8 cellular contexts compared by ENCODE assay signal in the genomic region with DNA sequence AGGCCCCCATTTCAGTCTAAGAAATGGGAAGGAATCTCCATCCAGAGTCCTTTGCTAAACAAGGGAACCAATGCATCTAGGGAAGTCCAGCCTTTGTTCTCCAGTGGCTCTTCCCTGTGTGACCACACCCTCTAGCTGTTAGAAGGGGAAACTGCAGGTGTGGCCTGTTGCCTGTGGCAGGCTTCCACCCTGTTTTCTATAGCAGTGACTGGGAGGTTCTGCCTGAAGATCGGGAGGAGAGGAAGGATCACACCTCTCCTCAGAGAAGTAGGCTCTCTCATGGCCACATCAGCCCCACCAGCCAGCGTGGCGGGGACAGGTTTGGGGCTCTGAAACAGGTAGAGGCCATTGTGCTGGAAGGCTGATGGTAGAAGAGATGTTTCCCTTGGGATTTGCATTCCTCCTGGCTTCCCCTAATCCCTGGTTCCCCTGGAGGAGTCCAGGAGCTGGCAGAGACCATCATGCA. TPM values are rescaled to one million over a fixed set of nuclear protein-coding genes. Genes with fewer than 3 reads are reported as not detected.
DNase-seq lines count a peak whose midpoint lies in the region; ATAC-seq, FAIRE-seq and TF ChIP-seq lines count a peak whose summit lies in the region.

No MANE protein-coding gene starts in this region.

- no peaks in the 10 kb centered on the region for H3K79me2 ChIP-seq in PC-9 (ENCODE audit: low read depth)

- FAIRE-seq in HTR-8/SVneo (lab: Jason Lieb, UNC), result no peak

- in situ Hi-C loops in transverse colon (cut with MboI; ENCODE audit: low pct_ligation_motif_present in 1 of 4, low pct_unique_long_range_greater_than_20kb in 1 of 4, low sequenced_read_pairs in 3 of 4), result loop anchor here in 1 of 4 donors (25.0 kb wide), 1 partner anchor 209 kb away; a partner anchor contains a TSS

- H3K27me3 ChIP-seq in PC-9 (ENCODE audit: insufficient read depth, low read depth), result no peaks in the 10 kb centered on the region
- no peaks in the 10 kb centered on the region for H3K27me3 ChIP-seq in lower lobe of right lung (ENCODE audit: low read depth)
- H3K27me3 ChIP-seq in transverse colon, result no peaks in the 10 kb centered on the region

- H3K9me3 ChIP-seq in PC-9 (ENCODE audit: insufficient read depth, low read depth), result no peaks in the 10 kb centered on the region
- no peaks in the 10 kb centered on the region for H3K9me3 ChIP-seq in lower lobe of right lung
- no peaks in the 10 kb centered on the region for H3K9me3 ChIP-seq in transverse colon

- WGBS in transverse colon (ENCODE audit: low coverage in 1 of 2), 2 donors, result 50% methylated on average over 3 of the region's 3 CpGs; no CpG with 5 or more reads in 1 of the 2 donors

- no peak for TF ChIP-seq EP300 in transverse colon (IDR thresholded peaks at IDR 0.05; ENCODE audit: low read depth)

- H3K27ac ChIP-seq in PC-9 (no peak overlapping the region), coronary artery (peak overlapping the region in 1 of 2 donors; percentile 70), lower lobe of right lung (peak overlapping the region; percentile 12), transverse colon (peak overlapping the region; percentile 41 to 61 (median 55))

- H3K4me3 ChIP-seq in PC-9 (no peak overlapping the region), coronary artery (no peak overlapping the region), lower lobe of right lung (no peak overlapping the region), transverse colon (no peak overlapping the region)

- H3K4me2 ChIP-seq in PC-9, result no peak overlapping the region

- no peaks in the 10 kb centered on the region for H3K9me2 ChIP-seq in PC-9 (ENCODE audit: insufficient read depth)

- no peaks in the 10 kb centered on the region for H3F3A ChIP-seq in PC-9 (ENCODE audit: insufficient read depth, low read depth)

- DNase-seq in NCI-H187 treated with DMSO at 0.1 percent for 48 hours (lab: John Stamatoyannopoulos, UW), result peak; percentile 2
- DNase-seq in NCI-H187 (lab: John Stamatoyannopoulos, UW), result no peak
- peak; percentile 78 for DNase-seq in HTR-8/SVneo (ENCODE audit: insufficient read length, low spot score)
- DNase-seq in PC-9, result peak; percentile 41 to 49
- DNase-seq in coronary artery (ENCODE audit: low spot score), result no peak
- DNase-seq in lower lobe of right lung, result no peak
- peak; percentile 62 for DNase-seq in transverse colon

- intact Hi-C loops in PC-9 (cut with micrococcal nuclease; ENCODE audit: unreplicated experiment), result no loop called here
- intact Hi-C loops in lower lobe of right lung (cut with DNase I), result no loop called here
- intact Hi-C loops in transverse colon (cut with DNase I; ENCODE audit: low total_unique reads), result no loop called here

- no peaks in the 10 kb centered on the region for H3K36me3 ChIP-seq in PC-9 (ENCODE audit: low read depth)
- peaks cover 63% of the 10 kb centered on the region for H3K36me3 ChIP-seq in lower lobe of right lung
- H3K36me3 ChIP-seq in transverse colon, result no peaks in the 10 kb centered on the region

- BruUV-seq in PC-9 (replicated peaks; lab: Mats Ljungman, UMichigan), result no TSS peak

- no peak for TF ChIP-seq POLR2A in transverse colon (IDR thresholded peaks at IDR 0.05)

- no peak overlapping the region for H2AFZ ChIP-seq in PC-9

- CTCF ChIA-PET in PC-9 (lab: Charles Lee), result interaction anchor here (0.6 to 1.1 kb wide), 3 partner anchors 48 to 615 kb away, joined by 4 read pairs; no protein-coding TSS in a partner anchor

- POLR2A ChIA-PET in PC-9 (lab: Charles Lee; ENCODE audit: unreplicated experiment), result interaction anchor here (0.6 kb wide), 1 partner anchor 246 kb away, joined by 4 read pairs; no protein-coding TSS in a partner anchor

- H4K20me1 ChIP-seq in PC-9 (ENCODE audit: insufficient read depth), result no peaks in the 10 kb centered on the region

- TF ChIP-seq CTCF in PC-9 (conservative IDR thresholded peaks at IDR 0.05), result peak; percentile 81
- TF ChIP-seq CTCF in coronary artery (IDR thresholded peaks at IDR 0.05), result peak; percentile 33
- TF ChIP-seq CTCF in lower lobe of right lung (IDR thresholded peaks at IDR 0.05), result peak; percentile 79
- peak; percentile 61 to 83 (median 72) for TF ChIP-seq CTCF in transverse colon (IDR thresholded peaks at IDR 0.05)

- peak; percentile 68 to 77 for ATAC-seq in lower lobe of right lung
- no peak for ATAC-seq in GM19463 (IDR thresholded peaks at IDR 0.05; ENCODE audit: unreplicated experiment)

- H3K4me1 ChIP-seq in PC-9 (replicated peaks; ENCODE audit: insufficient read depth) (no peaks in the 10 kb centered on the region), lower lobe of right lung (peaks cover 65% of the 10 kb centered on the region), transverse colon (peaks cover 4 to 40% (median 14%) of the 10 kb centered on the region in 4 donors)

RNA-seq across cellular contexts. Expression of a gene that starts 47.7 kb away (rescaled TPM):
- total RNA-seq in PC-9 (2021), result 59.8 and 73.0 TPM in 2 replicates
- total RNA-seq in lower lobe of right lung, result 142 TPM
- total RNA-seq in transverse colon, result 100 to 1,000 TPM in 1 of 4 donors, 10 to 100 TPM in 3; 59.1 to 108 (median 66.8) TPM

Comparison
In these comparisons a context has a peak if more than half of its experiments do, and no peak if none do; other contexts are left out.
1. DNase-seq: peak in NCI-H187 treated with DMSO at 0.1 percent for 48 hours (single experiment), HTR-8/SVneo (single experiment), PC-9 (2 of 2) and transverse colon (single experiment); none in NCI-H187 (0 of 2), coronary artery (single experiment) and lower lobe of right lung (single experiment).
2. Peak in every context shown above with its lines, with median percentiles within 50 percentile points of each other: CTCF ChIP-seq.